Comparison of ENCODE assay signal across 8 cellular contexts in the genomic region with DNA sequence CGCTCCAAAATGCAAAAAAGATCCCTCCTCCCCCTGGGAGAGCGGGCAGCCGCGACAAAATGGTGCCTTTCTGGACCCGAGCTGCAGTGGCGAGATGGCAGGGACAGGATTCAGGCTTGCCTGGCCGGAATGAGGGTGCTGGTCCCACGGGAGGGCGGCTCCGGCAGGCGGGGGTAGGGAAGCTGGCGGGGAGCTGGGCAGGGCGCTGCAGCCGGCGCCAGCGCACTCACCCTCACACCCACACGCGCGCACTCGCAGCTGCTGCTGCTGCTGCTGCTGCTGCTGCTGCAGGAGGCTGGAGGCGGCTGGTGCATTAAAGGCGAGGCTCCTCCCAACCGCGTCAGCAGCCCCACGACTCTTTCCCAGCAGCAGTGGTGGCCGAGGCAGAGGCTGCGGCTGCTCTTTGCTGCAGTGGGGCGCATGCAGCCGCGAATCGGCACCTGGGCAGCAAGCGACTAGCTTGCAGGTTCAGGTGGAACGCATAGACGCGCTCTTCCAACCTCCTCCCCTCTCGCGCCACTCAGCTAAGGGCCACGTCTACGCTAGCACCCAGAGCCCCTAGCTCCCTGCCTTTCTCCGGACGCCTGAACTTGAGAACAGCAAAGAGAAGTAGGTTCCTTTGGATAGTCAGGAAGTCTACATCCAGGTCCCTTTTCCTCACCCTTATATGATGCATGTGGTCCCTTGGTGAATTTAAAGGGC.
DNase-seq lines count a peak whose midpoint lies in the region; TF ChIP-seq lines count a peak whose summit lies in the region.

PPP2R2B (minus strand) TSS at position 287 of the 702 bp plus-strand sequence.

- peaks cover 62% of the 10 kb centered on the region for H3K27me3 Mint-ChIP-seq in T-helper 2 cell treated with Interferon-gamma antibody and Interleukin-4, amounts not matched to agents 5 μg/mL and 100 μg/mL, for 36 hours (ENCODE audit: low read depth)

- in situ Hi-C loops in brain microvascular endothelial cell (cut with HindIII; ENCODE audit: low pct_ligation_motif_present, low sequenced_read_pairs), result no loop called here

- DNase-seq in DMS53 treated with DMSO at 0.1 percent for 48 hours (lab: John Stamatoyannopoulos, UW; ENCODE audit: unreplicated experiment) (peak; percentile 24), HPDE6-E6E7 (ENCODE audit: extremely low spot score) (peak; percentile 32), brain microvascular endothelial cell (no peak), iPS-NIHi7 (ENCODE audit: extremely low spot score) (peak; percentile 70), skeletal muscle cell (ENCODE audit: low read depth) (no peak), SKM-1 treated with dmso at 0.1 percent for 144 hours (lab: John Stamatoyannopoulos, UW; ENCODE audit: unreplicated experiment) (no peak), NAMALWA (ENCODE audit: low spot score) (no peak)
- peak; percentile 30 for DNase-seq in T-helper 2 cell treated with Interferon-gamma antibody and Interleukin-4, amounts not matched to agents 5 μg/mL and 100 μg/mL, for 36 hours (ENCODE audit: low spot score)

- no peak within 1 kb of the TSS for H3K27ac ChIP-seq in brain microvascular endothelial cell

- no peaks in the 10 kb centered on the region for H3K36me3 Mint-ChIP-seq in T-helper 2 cell treated with Interferon-gamma antibody and Interleukin-4, amounts not matched to agents 5 μg/mL and 100 μg/mL, for 36 hours (ENCODE audit: low read depth)

- H3K27me3 ChIP-seq in brain microvascular endothelial cell (replicated peaks), result peaks cover 15% of the 10 kb centered on the region

- TF ChIP-seq CTCF in brain microvascular endothelial cell (IDR thresholded peaks at IDR 0.05; ENCODE audit: low read depth, low read length, missing control alignments), result no peak

- no peaks in the 10 kb centered on the region for H3K36me3 ChIP-seq in brain microvascular endothelial cell (replicated peaks)

- peak within 1 kb of the TSS; percentile 84 for H3K4me3 Mint-ChIP-seq in T-helper 2 cell treated with Interferon-gamma antibody and Interleukin-4, amounts not matched to agents 5 μg/mL and 100 μg/mL, for 36 hours

- no peak within 1 kb of the TSS for H3K27ac Mint-ChIP-seq in T-helper 2 cell treated with Interferon-gamma antibody and Interleukin-4, amounts not matched to agents 5 μg/mL and 100 μg/mL, for 36 hours

- H3K4me3 ChIP-seq in brain microvascular endothelial cell (ENCODE audit: low read depth, low read length) (peak within 1 kb of the TSS; percentile 65), skeletal muscle cell (ENCODE audit: low read depth, low read length) (peak within 1 kb of the TSS; percentile 52)

- H3K9me3 Mint-ChIP-seq in T-helper 2 cell treated with Interferon-gamma antibody and Interleukin-4, amounts not matched to agents 5 μg/mL and 100 μg/mL, for 36 hours, result no peaks in the 10 kb centered on the region

- peaks cover 9% of the 10 kb centered on the region for H3K4me1 Mint-ChIP-seq in T-helper 2 cell treated with Interferon-gamma antibody and Interleukin-4, amounts not matched to agents 5 μg/mL and 100 μg/mL, for 36 hours (ENCODE audit: low read depth)

Comparison
In these comparisons a context has a peak if more than half of its experiments do, and no peak if none do; other contexts are left out.
1. DNase-seq: peak in DMS53 treated with DMSO at 0.1 percent for 48 hours (single experiment), HPDE6-E6E7 (single experiment), T-helper 2 cell treated with Interferon-gamma antibody and Interleukin-4, amounts not matched to agents 5 μg/mL and 100 μg/mL, for 36 hours (single experiment) and iPS-NIHi7 (single experiment); none in brain microvascular endothelial cell (single experiment), skeletal muscle cell (single experiment), SKM-1 treated with dmso at 0.1 percent for 144 hours (single experiment) and NAMALWA (single experiment).